Comparison of ENCODE assay signal across 9 cellular contexts in the genomic region with DNA sequence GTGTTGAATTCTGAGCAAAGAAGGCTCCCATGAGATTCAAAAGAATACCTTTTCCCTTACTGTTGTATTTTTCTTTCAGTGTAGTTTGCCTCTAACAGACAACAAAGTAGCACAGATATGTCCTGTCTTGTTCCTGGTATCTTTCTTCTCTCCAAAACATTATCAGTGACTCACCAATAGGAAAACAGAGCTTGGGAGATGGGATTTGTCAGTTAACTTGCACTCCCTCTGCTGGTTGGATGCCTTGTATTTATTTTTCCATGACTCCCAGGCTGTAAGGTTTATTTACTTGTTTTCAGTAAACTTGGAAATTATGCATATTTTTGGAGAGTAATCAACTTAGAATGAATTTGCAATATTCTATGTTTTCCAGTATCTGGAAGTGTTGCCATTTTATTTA.
A peak's percentile ranks its signal among the peaks of the same experiment; 100 is the strongest.
DNase-seq lines count a peak whose midpoint lies in the region; TF ChIP-seq lines count a peak whose summit lies in the region.
"Had no signal": no experiment of that assay in that cellular context is flagged by ENCODE, and none has a peak within 500 bp of the region (broad histone marks: within the 10 kb centered on the region; RNA-seq: fewer than 3 reads in every experiment).

No MANE protein-coding gene starts in this region.

- no peaks in the 10 kb centered on the region for H3K27me3 ChIP-seq in neural progenitor cell

- POLR2A ChIA-PET in GM10248 (lab: Yijun Ruan, JAX): no interaction called here
- POLR2A ChIA-PET in activated CD4-positive, alpha-beta memory T cell treated with anti-CD3 and anti-CD28 coated beads, Interleukin-2, amount 10 ng/mL, durations not matched to agents 7 days and 5 days (lab: Charles Lee): no interaction called here

- no peak overlapping the region for H3K27ac ChIP-seq in neural progenitor cell

- no peaks in the 10 kb centered on the region for H3K9me3 Mint-ChIP-seq in endothelial cell (ENCODE audit: unreplicated experiment)
- H3K9me3 Mint-ChIP-seq in neural progenitor cell: peaks cover 21% of the 10 kb centered on the region
- peaks cover 2% of the 10 kb centered on the region for H3K9me3 Mint-ChIP-seq in activated CD4-positive, alpha-beta memory T cell treated with anti-CD3 and anti-CD28 coated beads, Interleukin-2, amount 10 ng/mL, durations not matched to agents 7 days and 5 days

- no peak overlapping the region for H2AFZ ChIP-seq in neural progenitor cell (replicated peaks)

- peak; percentile 20 for DNase-seq in Daoy (ENCODE audit: low read depth)
- DNase-seq in NCI-H69 (lab: John Stamatoyannopoulos, UW): peak; percentile 29
- DNase-seq in endothelial cell (ENCODE audit: low spot score): no peak
- DNase-seq in neural progenitor cell (ENCODE audit: low spot score): peak; percentile 23
- no peak for DNase-seq in GM10248 (ENCODE audit: extremely low spot score)
- no peak for DNase-seq in activated CD4-positive, alpha-beta memory T cell treated with anti-CD3 and anti-CD28 coated beads, Interleukin-2, amount 10 ng/mL, durations not matched to agents 7 days and 5 days
- no peak for DNase-seq in NCI-H510A (lab: John Stamatoyannopoulos, UW)
- DNase-seq in NCI-H2081 (lab: John Stamatoyannopoulos, UW): no peak
- DNase-seq: T1000 had no signal

- H3K4me3 ChIP-seq in neural progenitor cell: no peak overlapping the region

- no peaks in the 10 kb centered on the region for H3K4me1 ChIP-seq in neural progenitor cell

- H3K4me1 Mint-ChIP-seq in endothelial cell (ENCODE audit: unreplicated experiment): no peaks in the 10 kb centered on the region
- peaks cover 16% of the 10 kb centered on the region for H3K4me1 Mint-ChIP-seq in neural progenitor cell
- no peaks in the 10 kb centered on the region for H3K4me1 Mint-ChIP-seq in activated CD4-positive, alpha-beta memory T cell treated with anti-CD3 and anti-CD28 coated beads, Interleukin-2, amount 10 ng/mL, durations not matched to agents 7 days and 5 days

- H3K36me3 Mint-ChIP-seq in endothelial cell (ENCODE audit: low read depth, unreplicated experiment) (no peaks in the 10 kb centered on the region), neural progenitor cell (no peaks in the 10 kb centered on the region)
- H3K36me3 Mint-ChIP-seq in activated CD4-positive, alpha-beta memory T cell treated with anti-CD3 and anti-CD28 coated beads, Interleukin-2, amount 10 ng/mL, durations not matched to agents 7 days and 5 days (ENCODE audit: low read depth): peaks cover 3% of the 10 kb centered on the region

- no peaks in the 10 kb centered on the region for H4K20me1 ChIP-seq in neural progenitor cell (ENCODE audit: low read depth)

- no peaks in the 10 kb centered on the region for H3F3A ChIP-seq in neural progenitor cell (ENCODE audit: low read depth)

- no peak overlapping the region for H3K4me2 ChIP-seq in neural progenitor cell

- CTCF ChIA-PET in GM10248 (lab: Yijun Ruan, JAX): interaction anchor here (0.9 to 1.6 kb wide), 3 partner anchors 8 to 367 kb away, joined by 3 to 4 read pairs (median 3); no protein-coding TSS in a partner anchor
- CTCF ChIA-PET in activated CD4-positive, alpha-beta memory T cell treated with anti-CD3 and anti-CD28 coated beads, Interleukin-2, amount 10 ng/mL, durations not matched to agents 7 days and 5 days (lab: Charles Lee): no interaction called here

- H3K27me3 Mint-ChIP-seq in endothelial cell (ENCODE audit: unreplicated experiment): no peaks in the 10 kb centered on the region
- H3K27me3 Mint-ChIP-seq in neural progenitor cell (ENCODE audit: insufficient read depth, low read depth): peaks cover 2% of the 10 kb centered on the region
- H3K27me3 Mint-ChIP-seq in activated CD4-positive, alpha-beta memory T cell treated with anti-CD3 and anti-CD28 coated beads, Interleukin-2, amount 10 ng/mL, durations not matched to agents 7 days and 5 days: peaks cover 7% of the 10 kb centered on the region

- no peak overlapping the region for H3K4me3 Mint-ChIP-seq in endothelial cell (ENCODE audit: unreplicated experiment)
- no peak overlapping the region for H3K4me3 Mint-ChIP-seq in neural progenitor cell
- no peak overlapping the region for H3K4me3 Mint-ChIP-seq in activated CD4-positive, alpha-beta memory T cell treated with anti-CD3 and anti-CD28 coated beads, Interleukin-2, amount 10 ng/mL, durations not matched to agents 7 days and 5 days

- TF ChIP-seq CTCF in endothelial cell (IDR thresholded peaks at IDR 0.05; ENCODE audit: unreplicated experiment) (peak; percentile 29), neural progenitor cell (IDR thresholded peaks at IDR 0.05) (peak; percentile 48), GM10248 (IDR thresholded peaks at IDR 0.05; ENCODE audit: control extremely low read depth, extremely low read depth, low read depth, missing control alignments) (no peak)

- no peaks in the 10 kb centered on the region for H3K9me3 ChIP-seq in neural progenitor cell (ENCODE audit: low read depth)

- H3K27ac Mint-ChIP-seq in endothelial cell (ENCODE audit: unreplicated experiment) (no peak overlapping the region), neural progenitor cell (no peak overlapping the region)
- no peak overlapping the region for H3K27ac Mint-ChIP-seq in activated CD4-positive, alpha-beta memory T cell treated with anti-CD3 and anti-CD28 coated beads, Interleukin-2, amount 10 ng/mL, durations not matched to agents 7 days and 5 days

- H3K79me2 ChIP-seq in neural progenitor cell (ENCODE audit: low read depth): no peaks in the 10 kb centered on the region

- no peak overlapping the region for H3K9ac ChIP-seq in neural progenitor cell

- no peaks in the 10 kb centered on the region for H3K36me3 ChIP-seq in neural progenitor cell

Comparison
In these comparisons a context has a peak if more than half of its experiments do, and no peak if none do; other contexts are left out.
1. DNase-seq: peak in Daoy (single experiment), NCI-H69 (single experiment) and neural progenitor cell (single experiment); none in endothelial cell (single experiment), GM10248 (single experiment), activated CD4-positive, alpha-beta memory T cell treated with anti-CD3 and anti-CD28 coated beads, Interleukin-2, amount 10 ng/mL, durations not matched to agents 7 days and 5 days (single experiment), NCI-H510A (single experiment) and NCI-H2081 (0 of 2).